18 cellular contexts compared by ENCODE assay signal in the genomic region with DNA sequence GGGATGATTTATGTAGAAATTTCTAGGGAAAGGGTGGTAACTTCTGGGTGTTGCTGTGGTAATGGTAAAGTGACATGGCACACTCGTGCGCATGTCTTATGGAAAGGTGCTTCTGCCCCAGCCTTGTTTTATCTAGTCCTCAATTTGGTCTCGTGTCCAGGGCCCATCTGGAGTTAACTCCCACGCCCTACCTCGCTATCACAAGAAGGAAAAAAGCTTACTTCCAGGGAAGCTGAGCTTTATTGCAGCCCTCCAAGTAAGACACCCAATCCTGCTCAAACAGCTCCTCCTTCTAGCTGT.
DNase-seq lines count a peak whose midpoint lies in the region; ATAC-seq, FAIRE-seq and TF ChIP-seq lines count a peak whose summit lies in the region.
"Had no signal": no experiment of that assay in that cellular context is flagged by ENCODE, and none has a peak within 500 bp of the region (broad histone marks: within the 10 kb centered on the region; RNA-seq: fewer than 3 reads in every experiment).

No MANE protein-coding gene starts in this region.

- H3K27me3 ChIP-seq in PC-9 (ENCODE audit: insufficient read depth, low read depth) (no peaks in the 10 kb centered on the region), astrocyte (ENCODE audit: insufficient read depth, low read length) (no peaks in the 10 kb centered on the region), mucosa of rectum (ENCODE audit: control insufficient read depth in 2 of 2, insufficient read depth in 2 of 2, low read length in 2 of 2) (no peaks in the 10 kb centered on the region)

- intact Hi-C loops in PC-9 (cut with micrococcal nuclease; ENCODE audit: unreplicated experiment) = no loop called here

- TF ChIP-seq CTCF in PC-9 (conservative IDR thresholded peaks at IDR 0.05) (no peak), astrocyte (IDR thresholded peaks at IDR 0.05; ENCODE audit: insufficient read depth, low read depth, low read length) (no peak)

- peaks cover 24% of the 10 kb centered on the region for H3K4me1 ChIP-seq in PC-9 (replicated peaks; ENCODE audit: insufficient read depth)
- H3K4me1 ChIP-seq in astrocyte (ENCODE audit: insufficient read depth, low read length) = peaks cover 15% of the 10 kb centered on the region
- H3K4me1 ChIP-seq in mucosa of rectum (ENCODE audit: control insufficient read depth in 2 of 2, insufficient read depth in 2 of 2, low read length in 2 of 2) = peaks cover 3 to 8% of the 10 kb centered on the region in 2 donors

- peak in 1 of 2 experiments; percentile 30 for DNase-seq in PC-9
- DNase-seq in astrocyte (ENCODE audit: low read depth) = no peak
- DNase-seq in superior temporal gyrus (ENCODE audit: extremely low spot score) = peak; percentile 12
- no peak for DNase-seq in stimulated activated naive CD4-positive, alpha-beta T cell treated with Interleukin-2 at 50 U/mL for 16 hours (lab: John Stamatoyannopoulos, UW)
- no peak for DNase-seq in activated effector memory CD4-positive, alpha-beta T cell treated with Interleukin-2 at 50 U/mL for 16 hours
- DNase-seq in activated T-cell treated with anti-CD3 and anti-CD28 coated beads, Interleukin-2, amount 50 U/mL, for 72 hours = no peak
- DNase-seq in SIG-M5 treated with dmso at 0.1 percent for 504 hours (lab: John Stamatoyannopoulos, UW; ENCODE audit: unreplicated experiment) = no peak
- DNase-seq: Caco-2; CD8-positive, alpha-beta T cell; DMS53; GF-D8; H7 had no signal

- H3K9me3 ChIP-seq in PC-9 (ENCODE audit: insufficient read depth, low read depth) (peaks cover 22% of the 10 kb centered on the region; the same call in 1 of the 2 replicates), astrocyte (ENCODE audit: insufficient read depth, low read depth, low read length) (no peaks in the 10 kb centered on the region), mucosa of rectum (ENCODE audit: control insufficient read depth in 2 of 2, low read length in 2 of 2) (no peaks in the 10 kb centered on the region)

- H3K36me3 ChIP-seq in PC-9 (ENCODE audit: low read depth) (no peaks in the 10 kb centered on the region), astrocyte (ENCODE audit: insufficient read depth, low read length) (no peaks in the 10 kb centered on the region), mucosa of rectum (ENCODE audit: control insufficient read depth in 2 of 2, insufficient read depth in 2 of 2, low read length in 2 of 2) (no peaks in the 10 kb centered on the region)

- H3K4me3 ChIP-seq in PC-9 (no peak overlapping the region), astrocyte (ENCODE audit: insufficient read depth, low read depth, low read length) (no peak overlapping the region), mucosa of rectum (ENCODE audit: low read length in 2 of 2) (peak overlapping the region; percentile 58 to 73)
- H3K4me3 ChIP-seq: A549, GM23248 had no signal

- no peaks in the 10 kb centered on the region for H3K9me2 ChIP-seq in PC-9 (ENCODE audit: insufficient read depth)

- no peaks in the 10 kb centered on the region for H3K9me3 Mint-ChIP-seq in astrocyte (ENCODE audit: unreplicated experiment)
- H3K9me3 Mint-ChIP-seq in activated T-cell treated with anti-CD3 and anti-CD28 coated beads, Interleukin-2, amount 50 U/mL, for 72 hours = peaks cover 4 to 9% of the 10 kb centered on the region in 2 donors

- H3K4me2 ChIP-seq in PC-9 (no peak overlapping the region), astrocyte (ENCODE audit: low read length) (peak overlapping the region; percentile 51)
- H3K4me2 ChIP-seq: A549 had no signal

- no TSS peak for BruUV-seq in PC-9 (replicated peaks; lab: Mats Ljungman, UMichigan)

- H2AFZ ChIP-seq in PC-9 (0 out of 2 replicates have a peak overlapping the region, but pooled peaks have one; percentile 65), astrocyte (ENCODE audit: low read depth, low read length) (no peak overlapping the region)

- H3K27ac ChIP-seq in PC-9 (no peak overlapping the region; the same call in 1 of the 2 replicates), astrocyte (ENCODE audit: low read depth, low read length) (no peak overlapping the region), mucosa of rectum (ENCODE audit: low read depth in 2 of 2, low read length in 2 of 2) (peak overlapping the region; percentile 84 to 89)
- H3K27ac ChIP-seq: A549 had no signal

- H3F3A ChIP-seq in PC-9 (ENCODE audit: insufficient read depth, low read depth) = peaks cover 6% of the 10 kb centered on the region; the same call in 1 of the 2 replicates

- no peaks in the 10 kb centered on the region for H3K27me3 Mint-ChIP-seq in astrocyte (ENCODE audit: low read depth, unreplicated experiment)
- no peaks in the 10 kb centered on the region for H3K27me3 Mint-ChIP-seq in activated T-cell treated with anti-CD3 and anti-CD28 coated beads, Interleukin-2, amount 50 U/mL, for 72 hours (ENCODE audit: low read depth)
- H3K27me3 Mint-ChIP-seq: IgD-negative memory B cell had no signal

- POLR2A ChIA-PET in PC-9 (lab: Charles Lee; ENCODE audit: unreplicated experiment) = no interaction called here

- no peaks in the 10 kb centered on the region for H3K79me2 ChIP-seq in PC-9 (ENCODE audit: low read depth)
- H3K79me2 ChIP-seq in astrocyte (ENCODE audit: insufficient read depth, low read length) = no peaks in the 10 kb centered on the region

- CTCF ChIA-PET in PC-9 (lab: Charles Lee) = no interaction called here

- H3K9ac ChIP-seq in astrocyte (ENCODE audit: low read length) (no peak overlapping the region), mucosa of rectum (ENCODE audit: low read depth in 1 of 2, low read length in 2 of 2) (peak overlapping the region; percentile 40 to 43)
- H3K9ac ChIP-seq: GM23248 had no signal

- no peaks in the 10 kb centered on the region for H3K36me3 Mint-ChIP-seq in astrocyte (ENCODE audit: low read depth, unreplicated experiment)
- H3K36me3 Mint-ChIP-seq in activated T-cell treated with anti-CD3 and anti-CD28 coated beads, Interleukin-2, amount 50 U/mL, for 72 hours (ENCODE audit: insufficient read depth in 2 of 2) = no peaks in the 10 kb centered on the region
- H3K36me3 Mint-ChIP-seq: CD14-positive monocyte; CD8-positive, alpha-beta T cell; IgD-negative memory B cell had no signal

- FAIRE-seq in astrocyte (lab: Jason Lieb, UNC) = no peak
- FAIRE-seq: A549, GM19239 had no signal

- H3K4me3 Mint-ChIP-seq in astrocyte (ENCODE audit: unreplicated experiment) = no peak overlapping the region
- no peak overlapping the region for H3K4me3 Mint-ChIP-seq in activated T-cell treated with anti-CD3 and anti-CD28 coated beads, Interleukin-2, amount 50 U/mL, for 72 hours
- H3K4me3 Mint-ChIP-seq: CD14-positive monocyte; CD8-positive, alpha-beta T cell; IgD-negative memory B cell had no signal

- no peak overlapping the region for H3K27ac Mint-ChIP-seq in astrocyte (ENCODE audit: unreplicated experiment)
- no peak overlapping the region for H3K27ac Mint-ChIP-seq in activated T-cell treated with anti-CD3 and anti-CD28 coated beads, Interleukin-2, amount 50 U/mL, for 72 hours
- H3K27ac Mint-ChIP-seq: CD14-positive monocyte; CD8-positive, alpha-beta T cell; IgD-negative memory B cell had no signal

- H4K20me1 ChIP-seq in PC-9 (ENCODE audit: insufficient read depth) (no peaks in the 10 kb centered on the region), astrocyte (ENCODE audit: insufficient read depth, low read length) (no peaks in the 10 kb centered on the region)

- H3K4me1 Mint-ChIP-seq in astrocyte (ENCODE audit: low read depth, unreplicated experiment) = peaks cover 22% of the 10 kb centered on the region
- H3K4me1 Mint-ChIP-seq in activated T-cell treated with anti-CD3 and anti-CD28 coated beads, Interleukin-2, amount 50 U/mL, for 72 hours (ENCODE audit: low read depth) = no peaks in the 10 kb centered on the region
- H3K4me1 Mint-ChIP-seq: CD14-positive monocyte, IgD-negative memory B cell had no signal

- ATAC-seq in activated T-cell treated with anti-CD3 and anti-CD28 coated beads, Interleukin-2, amount 50 U/mL, for 72 hours (replicated peaks in 1 of 2) = no peak
- ATAC-seq: A549; CD8-positive, alpha-beta T cell had no signal

Comparison
In these comparisons a context has a peak if more than half of its experiments do, and no peak if none do; other contexts are left out.
1. H3K27ac ChIP-seq: peak in mucosa of rectum (2 of 2); none in PC-9 (single experiment) and astrocyte (single experiment).
2. H3K4me3 ChIP-seq: peak in mucosa of rectum (2 of 2); none in PC-9 (single experiment) and astrocyte (single experiment).